In the genomic region with DNA sequence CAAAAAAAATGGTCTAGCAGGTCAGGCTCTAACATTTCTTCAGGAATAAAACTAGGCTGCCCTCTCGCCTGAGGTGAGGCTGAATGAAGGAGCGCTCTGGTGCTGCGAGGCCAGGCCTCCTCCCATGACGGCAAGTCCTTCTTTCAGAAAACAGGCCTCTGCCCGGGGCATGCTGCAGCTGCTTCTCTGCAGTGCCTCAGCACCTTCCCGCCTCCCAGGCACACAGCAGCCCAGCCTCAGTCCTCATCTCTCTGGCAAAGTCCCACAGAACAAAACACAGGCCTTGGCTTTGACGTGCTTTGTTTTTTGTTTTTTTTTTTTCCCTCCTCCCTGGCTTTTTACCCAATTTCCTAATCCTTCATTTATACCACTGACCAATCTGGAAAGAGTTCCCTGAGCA, we compare ENCODE assay signal across 28 cellular contexts.
DNase-seq lines count a peak whose midpoint lies in the region; ATAC-seq, FAIRE-seq and TF ChIP-seq lines count a peak whose summit lies in the region.
"Had no signal": no experiment of that assay in that cellular context is flagged by ENCODE, and none has a peak within 500 bp of the region (broad histone marks: within the 10 kb centered on the region; RNA-seq: fewer than 3 reads in every experiment).

No MANE protein-coding gene starts in this region.

- peaks cover 0 to 2% (median under 1%) of the 10 kb centered on the region in 4 experiments; a peak in 4 of 7 replicates for H3K27me3 ChIP-seq in H1 (replicated peaks in 1 of 4; ENCODE audit: control insufficient read depth in 3 of 4, extremely low read depth in 1 of 4, insufficient read depth in 3 of 4, low read length in 3 of 4)
- H3K27me3 ChIP-seq in thymus (ENCODE audit: control insufficient read depth, insufficient read depth): no peaks in the 10 kb centered on the region
- H3K27me3 ChIP-seq: right lobe of liver had no signal

- peaks cover 14 to 78% of the 10 kb centered on the region in 2 experiments for H3K79me2 ChIP-seq in H1 (ENCODE audit: control insufficient read depth in 1 of 2, insufficient read depth in 2 of 2, low read length in 2 of 2)

- DNase-seq in NCI-H446 (lab: John Stamatoyannopoulos, UW) (peak; percentile 30 to 43), H1 (ENCODE audit: low read depth in 1 of 2, low spot score in 2 of 2) (no peak), CD14-positive monocyte (ENCODE audit: low spot score) (no peak), mucosa of gallbladder (ENCODE audit: low spot score) (no peak)
- DNase-seq: activated CD4-positive, alpha-beta T cell treated with anti-CD3 and anti-CD28 coated beads, Interleukin-2, amount 10 ng/mL, durations not matched to agents 7 days and 5 days; CD8-positive, alpha-beta T cell; cerebellar nuclear complex; DMS153; erythroblast; hypothalamus; NCI-H1930; NCI-H2227 treated with DMSO at 0.1 percent for 48 hours; OCI-M1; right lobe of liver; SHP77 treated with DMSO at 0.1 percent for 48 hours; stimulated activated CD4-positive, alpha-beta T cell treated with anti-CD3 and anti-CD28 coated beads, Interleukin-15, amount 100 ng/mL, for 24 hours; T-helper 1 cell had no signal

- no peak for ATAC-seq in HG02884 (IDR thresholded peaks at IDR 0.05; ENCODE audit: unreplicated experiment)
- ATAC-seq: activated naive CD4-positive, alpha-beta T cell treated with anti-CD3 and anti-CD28 coated beads, Interleukin-2, amount 50 U/mL, for 72 hours; activated T-helper 17 cell treated with anti-CD3 and anti-CD28 coated beads, Interleukin-2, amount 50 U/mL, for 72 hours; CD8-positive, alpha-beta T cell; right lobe of liver had no signal

- H3K27ac Mint-ChIP-seq in nephron: peak overlapping the region; percentile 18 to 33 (median 32)
- H3K27ac Mint-ChIP-seq in CD14-positive monocyte: peak overlapping the region in 2 of 7 donors; percentile 30 to 69
- H3K27ac Mint-ChIP-seq: activated CD4-positive, alpha-beta T cell treated with anti-CD3 and anti-CD28 coated beads, Interleukin-2, amount 10 ng/mL, durations not matched to agents 7 days and 5 days; activated T-helper 17 cell treated with anti-CD3 and anti-CD28 coated beads, Interleukin-2, amount 50 U/mL, for 72 hours; CD8-positive, alpha-beta T cell had no signal

- no peak overlapping the region for H4K5ac ChIP-seq in H1 (ENCODE audit: insufficient read length, low read depth, low read length)

- H3K23me2 ChIP-seq in H1 (ENCODE audit: low read depth, low read length): no peaks in the 10 kb centered on the region

- H2BK120ac ChIP-seq in H1 (replicated peaks; ENCODE audit: low read depth, low read length): no peak overlapping the region

- no peak overlapping the region for H3K23ac ChIP-seq in H1 (ENCODE audit: insufficient read length)

- H3K9me3 ChIP-seq in H1 (ENCODE audit: insufficient read depth in 2 of 2, low read depth in 1 of 2, low read length in 1 of 2): no peaks in the 10 kb centered on the region
- H3K9me3 ChIP-seq in thymus (ENCODE audit: control insufficient read depth): no peaks in the 10 kb centered on the region
- H3K9me3 ChIP-seq: right lobe of liver had no signal

- no peak overlapping the region for H4K8ac ChIP-seq in H1 (ENCODE audit: extremely low read depth, insufficient read depth, low read length)

- no peaks in the 10 kb centered on the region; a peak in 2 of 8 replicates for H3K36me3 ChIP-seq in H1 (ENCODE audit: control insufficient read depth in 2 of 4, insufficient read depth in 4 of 4, low read length in 3 of 4)
- peaks cover 14% of the 10 kb centered on the region for H3K36me3 ChIP-seq in thymus (ENCODE audit: control insufficient read depth, insufficient read depth)
- H3K36me3 ChIP-seq: right lobe of liver had no signal

- POLR2A ChIA-PET in H1 (lab: Charles Lee; ENCODE audit: partially characterized antibody): interaction anchor here (1.8 kb wide), 1 partner anchor 72 kb away, joined by 7 read pairs; no protein-coding TSS in a partner anchor

- H2AK5ac ChIP-seq in H1 (ENCODE audit: low read depth, low read length): no peak overlapping the region

- no peak for TF ChIP-seq RAD21 in H1 (IDR thresholded peaks at IDR 0.05 in 1 of 2, conservative IDR thresholded peaks at IDR 0.05 in 1 of 2; ENCODE audit: low read depth in 2 of 2, low read length in 2 of 2)

- no peak overlapping the region for H4K91ac ChIP-seq in H1 (replicated peaks; ENCODE audit: insufficient read length, low read length)

- H2AFZ ChIP-seq in H1 (ENCODE audit: low read length): no peak overlapping the region

- H3K4me1 ChIP-seq in H1 (replicated peaks in 1 of 4; ENCODE audit: control insufficient read depth in 3 of 4, insufficient read depth in 4 of 4, low read length in 3 of 4) (peaks cover 17 to 31% (median 29%) of the 10 kb centered on the region in 4 experiments), thymus (ENCODE audit: control insufficient read depth, insufficient read depth, low read length) (peaks cover 21% of the 10 kb centered on the region)

- H2BK5ac ChIP-seq in H1 (ENCODE audit: low read depth, low read length): no peak overlapping the region

- no peak overlapping the region for H3K4me2 ChIP-seq in H1 (ENCODE audit: insufficient read depth in 1 of 2, low read depth in 2 of 2, low read length in 2 of 2)
- H3K4me2 ChIP-seq: KMS-11 had no signal

- H3K14ac ChIP-seq in H1 (ENCODE audit: insufficient read length): no peak overlapping the region

- FAIRE-seq in H1 (lab: Jason Lieb, UNC): no peak
- FAIRE-seq: astrocyte, frontal cortex, G401.6, islet of Langerhans had no signal

- peaks cover 8% of the 10 kb centered on the region for H3K27me3 Mint-ChIP-seq in nephron (ENCODE audit: low read depth)
- no peaks in the 10 kb centered on the region for H3K27me3 Mint-ChIP-seq in CD14-positive monocyte (ENCODE audit: low read depth in 3 of 3)

- no peak overlapping the region for H3K4ac ChIP-seq in H1 (replicated peaks; ENCODE audit: insufficient read length, low read depth, low read length)

- peaks cover 4% of the 10 kb centered on the region for H3K36me3 Mint-ChIP-seq in nephron (ENCODE audit: low read depth)
- H3K36me3 Mint-ChIP-seq in CD14-positive monocyte: peaks cover 18 to 27% of the 10 kb centered on the region in 2 donors
- H3K36me3 Mint-ChIP-seq: activated naive CD4-positive, alpha-beta T cell treated with anti-CD3 and anti-CD28 coated beads, Interleukin-2, amount 50 U/mL, for 72 hours; CD8-positive, alpha-beta T cell had no signal

- H3K18ac ChIP-seq in H1 (ENCODE audit: extremely low read depth, low read length): no peak overlapping the region

- 89% methylated on average over 7 of the region's 7 CpGs; no CpG with 5 or more reads in 1 of the 2 experiments for WGBS in H1 (ENCODE audit: extremely low coverage in 1 of 2, insufficient coverage in 1 of 2, insufficient read length in 1 of 2, insufficient replicate concordance in 2 of 2, low coverage in 1 of 2, low lambda C conversion rate in 2 of 2, missing lambda C conversion rate in 1 of 2), 2 experiments
- 97% methylated on average over 7 of the region's 7 CpGs for WGBS in thymus

- H3K27ac ChIP-seq in H1 (ENCODE audit: low read depth, low read length): no peak overlapping the region
- peak overlapping the region; percentile 57 for H3K27ac ChIP-seq in thymus (ENCODE audit: low read depth)
- H3K27ac ChIP-seq: KMS-11, right lobe of liver had no signal

- no peak overlapping the region for H2BK15ac ChIP-seq in H1 (ENCODE audit: low read length)

- intact Hi-C loops in CD14-positive monocyte (cut with micrococcal nuclease): no loop called here

- no peak for TF ChIP-seq EP300 in H1 (IDR thresholded peaks at IDR 0.05; ENCODE audit: borderline replicate concordance in 1 of 2, low read depth in 2 of 2, low read length in 2 of 2)

- H2BK12ac ChIP-seq in H1 (ENCODE audit: low read depth, low read length): no peak overlapping the region

- H3K4me1 Mint-ChIP-seq in nephron (peaks cover 53% of the 10 kb centered on the region), CD14-positive monocyte (peaks cover 56% of the 10 kb centered on the region)
- H3K4me1 Mint-ChIP-seq: activated CD4-positive, alpha-beta T cell treated with anti-CD3 and anti-CD28 coated beads, Interleukin-2, amount 10 ng/mL, durations not matched to agents 7 days and 5 days; activated T-helper 17 cell treated with anti-CD3 and anti-CD28 coated beads, Interleukin-2, amount 50 U/mL, for 72 hours had no signal

- peaks cover 19 to 24% of the 10 kb centered on the region in 2 experiments for H4K20me1 ChIP-seq in H1 (replicated peaks in 1 of 2; ENCODE audit: control insufficient read depth in 1 of 2, insufficient read depth in 2 of 2, low read length in 2 of 2)

- no peak overlapping the region for H3K4me3 Mint-ChIP-seq in nephron
- H3K4me3 Mint-ChIP-seq in CD14-positive monocyte: no peak overlapping the region
- H3K4me3 Mint-ChIP-seq: activated CD4-positive, alpha-beta T cell treated with anti-CD3 and anti-CD28 coated beads, Interleukin-2, amount 10 ng/mL, durations not matched to agents 7 days and 5 days; activated T-helper 17 cell treated with anti-CD3 and anti-CD28 coated beads, Interleukin-2, amount 50 U/mL, for 72 hours; CD8-positive, alpha-beta T cell had no signal

- H2BK20ac ChIP-seq in H1 (ENCODE audit: low read length): no peak overlapping the region

- TF ChIP-seq POLR2A in H1 (IDR thresholded peaks at IDR 0.05; ENCODE audit: control extremely low read depth in 1 of 2, low read depth in 2 of 2, low read length in 2 of 2): no peak

- no peak overlapping the region for H3K9ac ChIP-seq in H1 (replicated peaks in 1 of 4; ENCODE audit: extremely low read depth in 1 of 4, low read depth in 3 of 4, low read length in 3 of 4)
- H3K9ac ChIP-seq: KMS-11 had no signal

- peaks cover 9% of the 10 kb centered on the region for H3K79me1 ChIP-seq in H1 (ENCODE audit: low read depth, low read length)

- H3K9me3 Mint-ChIP-seq in nephron (no peaks in the 10 kb centered on the region), CD14-positive monocyte (no peaks in the 10 kb centered on the region)
- H3K9me3 Mint-ChIP-seq: activated CD4-positive, alpha-beta T cell treated with anti-CD3 and anti-CD28 coated beads, Interleukin-2, amount 10 ng/mL, durations not matched to agents 7 days and 5 days; activated naive CD4-positive, alpha-beta T cell treated with anti-CD3 and anti-CD28 coated beads, Interleukin-2, amount 50 U/mL, for 72 hours; activated T-helper 17 cell treated with anti-CD3 and anti-CD28 coated beads, Interleukin-2, amount 50 U/mL, for 72 hours; CD8-positive, alpha-beta T cell had no signal

- H3K56ac ChIP-seq in H1 (replicated peaks; ENCODE audit: insufficient read length, low read depth, low read length): no peak overlapping the region

- H3K4me3 ChIP-seq in H1 (ENCODE audit: extremely low read depth in 1 of 4, insufficient read depth in 2 of 4, low read depth in 3 of 4, low read length in 4 of 4) (no peak overlapping the region), thymus (ENCODE audit: low read length) (no peak overlapping the region)
- H3K4me3 ChIP-seq: lung, right lobe of liver had no signal

- CTCF ChIA-PET in H1 (lab: Charles Lee; ENCODE audit: partially characterized antibody): interaction anchor here (0.8 to 3.0 kb wide), 5 partner anchors 16 to 72 kb away, joined by 3 to 9 read pairs (median 4); no protein-coding TSS in a partner anchor

- TF ChIP-seq CTCF in H1 (IDR thresholded peaks at IDR 0.05; ENCODE audit: control extremely low read depth in 1 of 3, insufficient read depth in 1 of 3, low read depth in 1 of 3, low read length in 3 of 3): no peak
- no peak for TF ChIP-seq CTCF in nephron (IDR thresholded peaks at IDR 0.05; ENCODE audit: unreplicated experiment in 3 of 3)
- TF ChIP-seq CTCF in CD14-positive monocyte (IDR thresholded peaks at IDR 0.05): no peak

Comparison
In these comparisons a context has a peak if more than half of its experiments do, and no peak if none do; other contexts are left out.
1. DNase-seq: peak in NCI-H446 (2 of 2); none in H1 (0 of 2), CD14-positive monocyte (single experiment) and mucosa of gallbladder (single experiment).